In genomic region chr9:70110194-70111041, GRCh38 we compare ENCODE assay signal across 8 cellular contexts.
DNase-seq lines count a peak whose midpoint lies in the region; ATAC-seq and TF ChIP-seq lines count a peak whose summit lies in the region.

No MANE protein-coding gene starts in this region.

- DNase-seq in DMS153 treated with DMSO at 0.1 percent for 48 hours (lab: John Stamatoyannopoulos, UW; ENCODE audit: unreplicated experiment) (peak; percentile 22), SHP77 (lab: John Stamatoyannopoulos, UW) (peak; percentile 43 to 55), kidney tubule cell (ENCODE audit: low spot score) (peak; percentile 71), NCI-H1048 (lab: John Stamatoyannopoulos, UW) (no peak), cerebellum (ENCODE audit: low spot score) (no peak), CD14-positive monocyte (ENCODE audit: low spot score) (no peak)

- intact Hi-C loops in CD14-positive monocyte (cut with micrococcal nuclease): loop anchor here (5.0 kb wide), 1 partner anchor 688 kb away; no protein-coding TSS in a partner anchor

- no peak for TF ChIP-seq CTCF in CD14-positive monocyte (IDR thresholded peaks at IDR 0.05)

- no peak overlapping the region for H3K27ac Mint-ChIP-seq in CD14-positive monocyte

- H3K9me3 Mint-ChIP-seq in CD14-positive monocyte: no peaks in the 10 kb centered on the region

- H3K27me3 Mint-ChIP-seq in CD14-positive monocyte (ENCODE audit: low read depth in 3 of 3): peaks cover 0 to 2% (median 1%) of the 10 kb centered on the region in 3 donors

- ATAC-seq in HG03159 (IDR thresholded peaks at IDR 0.05; ENCODE audit: unreplicated experiment): peak; percentile 18
- ATAC-seq in GM21447 (IDR thresholded peaks at IDR 0.05; ENCODE audit: unreplicated experiment): no peak

- H3K36me3 Mint-ChIP-seq in CD14-positive monocyte: no peaks in the 10 kb centered on the region

- no peak overlapping the region for H3K4me3 Mint-ChIP-seq in CD14-positive monocyte

- H3K4me1 Mint-ChIP-seq in CD14-positive monocyte: peaks cover 2% of the 10 kb centered on the region

Comparison
In these comparisons a context has a peak if more than half of its experiments do, and no peak if none do; other contexts are left out.
1. DNase-seq: peak in DMS153 treated with DMSO at 0.1 percent for 48 hours (single experiment), SHP77 (2 of 2) and kidney tubule cell (single experiment); none in NCI-H1048 (single experiment), cerebellum (single experiment) and CD14-positive monocyte (single experiment).